1 cellular context compared by ENCODE assay signal in the genomic region with DNA sequence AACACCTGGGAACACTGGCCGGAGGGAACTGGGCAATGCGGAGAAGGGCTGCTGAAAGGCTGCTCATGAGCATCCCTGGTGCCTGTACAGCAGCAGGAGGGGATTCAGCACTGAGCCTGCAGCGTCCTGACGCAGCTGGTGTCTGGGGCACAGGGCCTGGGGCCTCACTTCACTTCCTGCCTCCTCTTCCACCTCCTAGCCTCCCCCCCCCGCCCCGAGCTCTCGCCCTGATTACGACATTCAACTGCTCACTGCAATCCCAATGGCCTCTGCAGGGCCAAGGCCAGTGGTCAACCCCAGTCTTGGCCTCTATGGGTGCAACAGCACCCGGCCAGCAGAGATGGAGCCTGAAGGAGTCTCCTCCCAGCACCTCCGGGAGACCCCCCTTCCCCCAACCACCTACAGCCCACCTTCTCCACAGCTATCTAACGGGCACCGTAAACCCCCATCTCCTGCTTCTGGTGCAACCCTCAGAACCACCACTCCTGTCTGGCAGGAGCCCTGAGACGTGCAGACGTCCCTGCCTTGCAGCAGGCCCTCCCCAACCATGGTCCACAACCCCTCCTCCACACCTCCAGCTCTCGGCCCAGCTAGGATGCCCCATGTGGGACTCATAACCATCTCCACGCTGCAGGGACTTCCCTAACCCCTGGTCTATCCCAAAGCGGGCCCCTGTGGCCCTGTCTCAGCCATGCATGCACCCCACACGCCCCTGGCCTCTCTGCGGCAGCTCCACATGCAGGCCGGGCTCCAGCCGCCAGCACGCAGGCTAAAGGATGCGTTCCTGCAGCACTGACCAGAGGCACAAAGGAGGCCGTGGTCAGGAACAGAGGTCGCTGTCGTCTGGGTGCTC.
TF ChIP-seq lines count a peak whose summit lies in the region.

No MANE protein-coding gene starts in this region.

TF ChIP-seq in GM23338, 12 proteins besides CTCF, POLR2A, EP300 and RAD21 (continued from another document):
- TF ChIP-seq ZNF462 (CRISPR knock-in tag; IDR thresholded peaks at IDR 0.05) = no peak
